ENCODE assay signal across 22 cellular contexts in the genomic region with DNA sequence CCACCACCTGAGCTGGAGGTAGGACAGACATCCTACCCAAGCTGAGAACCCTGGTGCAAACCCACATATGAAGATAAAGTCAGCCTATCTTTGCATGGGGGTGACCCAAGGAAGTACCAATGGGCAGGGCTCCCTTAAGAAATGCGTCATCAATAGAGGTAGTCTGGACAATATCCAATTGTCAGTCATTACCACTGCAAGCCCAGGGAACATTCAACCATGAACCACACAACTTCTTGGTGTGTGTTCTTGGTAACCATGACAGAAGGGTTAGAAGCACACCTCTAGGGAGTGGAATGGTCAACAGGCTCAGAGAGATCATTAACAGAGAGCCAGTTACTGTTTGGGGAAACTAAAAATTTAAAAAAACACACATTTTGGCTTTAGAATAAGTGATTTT.
"Had no signal": no experiment of that assay in that cellular context is flagged by ENCODE, and none has a peak within 500 bp of the region (broad histone marks: within the 10 kb centered on the region; RNA-seq: fewer than 3 reads in every experiment).

No MANE protein-coding gene starts in this region.

- DNase-seq: IMR-90, Karpas-422, KG1, MG63, NCI-H1092, NCI-H1105 treated with DMSO at 0.1 percent for 48 hours, NCI-H1417 treated with DMSO at 0.1 percent for 48 hours, NCI-H146, NCI-H1694 treated with DMSO at 0.1 percent for 48 hours, NCI-H1930, NCI-H2081, NCI-H2107, NCI-H2227 treated with DMSO at 0.1 percent for 48 hours, NCI-H524, NCI-H526 treated with DMSO at 0.1 percent for 48 hours, NCI-H774, SHP77 treated with DMSO at 0.1 percent for 48 hours, SJCRH30 had no signal

- H3K4me3 ChIP-seq: MG63, SJCRH30 had no signal

- H3K27me3 ChIP-seq: MG63, SJCRH30 had no signal

- H3K27ac ChIP-seq: RWPE1, SJCRH30 had no signal

- H3K36me3 ChIP-seq: MG63, SJCRH30 had no signal

- ATAC-seq: HepG2, SK-N-SH treated with all-trans-retinoic acid at 6 μM for 48 hours had no signal

- FAIRE-seq: HepG2, RCC 7860 had no signal

- H3K9me3 ChIP-seq: MG63, SJCRH30 had no signal
